Comparison of ENCODE assay signal across 10 cellular contexts in genomic region chr16:19135896-19136438, GRCh38. TPM values are rescaled to one million over a fixed set of nuclear protein-coding genes. Genes with fewer than 3 reads are reported as not detected.
DNase-seq lines count a peak whose midpoint lies in the region; ATAC-seq, FAIRE-seq and TF ChIP-seq lines count a peak whose summit lies in the region.
"Had no signal": no experiment of that assay in that cellular context is flagged by ENCODE, and none has a peak within 500 bp of the region (broad histone marks: within the 10 kb centered on the region; RNA-seq: fewer than 3 reads in every experiment).

No MANE protein-coding gene starts in this region.

- peak overlapping the region; percentile 81 for H3K4me2 ChIP-seq in HCT116 (ENCODE audit: low read length)

- no peaks in the 10 kb centered on the region for H3K9me2 ChIP-seq in HCT116 (ENCODE audit: insufficient read depth)

- no peak for TF ChIP-seq EP300 in sigmoid colon (IDR thresholded peaks at IDR 0.05)

- BruUV-seq in HCT116 (replicated peaks; lab: Mats Ljungman, UMichigan) = no TSS peak

- RAD21 ChIA-PET in HCT116 (lab: Charles Lee; ENCODE audit: low non-redundant PET in 1 of 2, low total read pairs in 2 of 2, uncharacterized antibody in 2 of 2, unreplicated experiment in 2 of 2) = no interaction called here

- peak overlapping the region; percentile 2 to 35; a peak in 3 of 4 replicates for H3K4me3 ChIP-seq in HCT116 (replicated peaks in 1 of 2; ENCODE audit: low read depth in 1 of 2, low read length in 2 of 2)
- no peak overlapping the region for H3K4me3 ChIP-seq in sigmoid colon
- no peak overlapping the region for H3K4me3 ChIP-seq in spleen

- no peaks in the 10 kb centered on the region for H3K27me3 ChIP-seq in HCT116 (ENCODE audit: insufficient read depth, low read length)
- H3K27me3 ChIP-seq in sigmoid colon = no peaks in the 10 kb centered on the region
- H3K27me3 ChIP-seq in spleen (replicated peaks in 1 of 7) = no peaks in the 10 kb centered on the region

- H3K4me1 ChIP-seq in HCT116 (ENCODE audit: control insufficient read depth in 1 of 2, insufficient read depth in 2 of 2, low read length in 2 of 2) = peaks cover 58 to 68% of the 10 kb centered on the region in 2 experiments
- H3K4me1 ChIP-seq in sigmoid colon = peaks cover 0 to 58% (median 47%) of the 10 kb centered on the region in 4 donors
- H3K4me1 ChIP-seq in spleen = peaks cover 2 to 59% (median 17%) of the 10 kb centered on the region in 6 donors

- no peaks in the 10 kb centered on the region for H3K79me2 ChIP-seq in HCT116 (ENCODE audit: insufficient read depth, low read length)

- no peak overlapping the region for H2AFZ ChIP-seq in HCT116 (ENCODE audit: low read depth, low read length, poor library complexity, severe bottlenecking)

- H3K36me3 ChIP-seq in HCT116 (ENCODE audit: control insufficient read depth in 1 of 2, insufficient read depth in 2 of 2, low read length in 2 of 2) = no peaks in the 10 kb centered on the region
- H3K36me3 ChIP-seq in sigmoid colon = no peaks in the 10 kb centered on the region
- no peaks in the 10 kb centered on the region for H3K36me3 ChIP-seq in spleen

- no peak for TF ChIP-seq POLR2A in HCT116 (IDR thresholded peaks at IDR 0.05; ENCODE audit: borderline replicate concordance, extremely low read depth, insufficient read depth, insufficient read length)
- TF ChIP-seq POLR2A in sigmoid colon (IDR thresholded peaks at IDR 0.05) = no peak
- TF ChIP-seq POLR2A in spleen (IDR thresholded peaks at IDR 0.05) = no peak

- no peaks in the 10 kb centered on the region for H4K20me1 ChIP-seq in HCT116 (ENCODE audit: insufficient read depth)

- H3K9ac ChIP-seq in HCT116 (ENCODE audit: low read length) = peak overlapping the region; percentile 25

- intact Hi-C loops in HCT116 (cut with micrococcal nuclease) = no loop called here
- intact Hi-C loops in sigmoid colon (cut with DNase I) = no loop called here
- intact Hi-C loops in spleen (cut with DNase I; ENCODE audit: low total_unique reads) = no loop called here

- FAIRE-seq in GM19239 (lab: Jason Lieb, UNC) = no peak

- POLR2A ChIA-PET in HCT116 (lab: Charles Lee) = interaction anchor here (1.1 to 1.2 kb wide), 2 partner anchors 23 to 28 kb away, joined by 3 to 4 read pairs; partner anchors contain the start of gene ITPRIPL2

- TF ChIP-seq CTCF in HCT116 (IDR thresholded peaks at IDR 0.05 in 2 of 3, conservative IDR thresholded peaks at IDR 0.05 in 1 of 3; ENCODE audit: borderline replicate concordance in 1 of 3, insufficient read depth in 1 of 3, low read depth in 2 of 3, low read length in 2 of 3) = no peak
- no peak for TF ChIP-seq CTCF in sigmoid colon (IDR thresholded peaks at IDR 0.05)
- no peak for TF ChIP-seq CTCF in spleen (IDR thresholded peaks at IDR 0.05 in 8 of 11, conservative IDR thresholded peaks at IDR 0.05 in 3 of 11)

- CTCF ChIA-PET in HCT116 (lab: Charles Lee) = interaction anchor here (1.3 to 1.4 kb wide), 3 partner anchors 21 to 43 kb away, joined by 3 to 5 read pairs (median 5); no protein-coding TSS in a partner anchor

- DNase-seq in HCT116 (ENCODE audit: low read depth, low spot score) (no peak), NCI-H748 (lab: John Stamatoyannopoulos, UW; ENCODE audit: unreplicated experiment) (peak; percentile 64), sigmoid colon (peak; percentile 70), spleen (no peak), GM19239 (ENCODE audit: insufficient read length, low spot score) (no peak), GM19240 (ENCODE audit: insufficient read length, low spot score) (no peak)
- DNase-seq: activated CD8-positive, alpha-beta memory T cell treated with anti-CD3 and anti-CD28 coated beads, Interleukin-2, amount 50 U/mL, for 48 hours; T-helper 17 cell had no signal

- no peak for TF ChIP-seq RAD21 in HCT116 (IDR thresholded peaks at IDR 0.05; ENCODE audit: low read depth)

- ATAC-seq in HCT116 = peak; percentile 71
- peak; percentile 67 for ATAC-seq in esophagus mucosa
- no peak for ATAC-seq in HG03521 (IDR thresholded peaks at IDR 0.05; ENCODE audit: unreplicated experiment)
- ATAC-seq: T-helper 17 cell had no signal

- WGBS in sigmoid colon, 2 donors = 12 to 46% methylated on average over 7 of the region's 7 CpGs
- 54 to 67% (median 59%) methylated on average over 6 to 7 of the region's 7 CpGs for WGBS in spleen, 5 donors

- H3K9me3 ChIP-seq in HCT116 (ENCODE audit: control insufficient read depth in 1 of 2, insufficient read depth in 1 of 2, low read depth in 1 of 2, low read length in 2 of 2) = no peaks in the 10 kb centered on the region
- H3K9me3 ChIP-seq in sigmoid colon = no peaks in the 10 kb centered on the region
- H3K9me3 ChIP-seq in spleen = no peaks in the 10 kb centered on the region

- H3K27ac ChIP-seq in HCT116 (ENCODE audit: low read depth, low read length) = peak overlapping the region; percentile 58
- H3K27ac ChIP-seq in sigmoid colon = peak overlapping the region in 1 of 4 donors; percentile 50
- no peak overlapping the region for H3K27ac ChIP-seq in spleen

TF ChIP-seq in HCT116, 20 proteins besides CTCF, POLR2A, EP300 and RAD21:
- TF ChIP-seq TCF7L2 (IDR thresholded peaks at IDR 0.05; ENCODE audit: borderline replicate concordance, extremely low read depth, insufficient read depth, insufficient read length) = no peak
- no peak for TF ChIP-seq ZFX (IDR thresholded peaks at IDR 0.05)
- peak; percentile 22; the same call in 1 of the 2 replicates for TF ChIP-seq CBX3 (IDR thresholded peaks at IDR 0.05; ENCODE audit: low read depth)
- TF ChIP-seq JUND (IDR thresholded peaks at IDR 0.05) = peak; percentile 69
- TF ChIP-seq FOSL1 (IDR thresholded peaks at IDR 0.05; ENCODE audit: low read depth) = peak; percentile 61; the same call in 1 of the 2 replicates
- TF ChIP-seq SP1 (IDR thresholded peaks at IDR 0.05; ENCODE audit: low read depth) = peak; percentile 72
- TF ChIP-seq POLR2AphosphoS5 (IDR thresholded peaks at IDR 0.05; ENCODE audit: low read depth, low read length) = peak; percentile 56; the same call in 1 of the 2 replicates
- peak; percentile 44 for TF ChIP-seq MAX (IDR thresholded peaks at IDR 0.05)
TF ChIP-seq in HCT116: peak in this region for 6.

RNA-seq across cellular contexts. Expression of gene ITPRIPL2, which starts 22.2 kb away (rescaled TPM):
- total RNA-seq in HCT116 (2021; ENCODE audit: unreplicated experiment) (67.9 TPM), esophagus mucosa (29.2 TPM), sigmoid colon (10 to 100 TPM; 28.1 to 61.6 (median 44.2) TPM), spleen (10 to 100 TPM; 19.1 to 41.5 (median 32.7) TPM)
- polyA plus RNA-seq in HCT116 (2012) = 22.8 and 25.2 TPM in 2 replicates
- polyA plus RNA-seq in sigmoid colon (1 to 10 TPM; 5.5 to 9.9 (median 8.4) TPM), spleen (1 to 10 TPM; 2.2 to 3.7 (median 2.5) TPM)

RNA-seq across cellular contexts. Expression of gene SYT17, which starts 32.1 kb away (rescaled TPM):
- total RNA-seq in HCT116 (2021; ENCODE audit: unreplicated experiment) (10.3 TPM), esophagus mucosa (2.0 TPM), sigmoid colon (1 to 10 TPM in 3 of 4 donors, under 1 TPM in 1; 0.68 to 2.5 (median 1.8) TPM), spleen (1 to 10 TPM; 1.2 to 3.7 (median 1.6) TPM)
- 10.5 and 12.9 TPM in 2 replicates for polyA plus RNA-seq in HCT116 (2012)
- polyA plus RNA-seq in sigmoid colon (1 to 10 TPM; 2.2 to 7.6 (median 4.2) TPM), spleen (1 to 10 TPM; 1.5 to 3.2 (median 2.9) TPM)

Comparison
In these comparisons a context has a peak if more than half of its experiments do, and no peak if none do; other contexts are left out.
1. DNase-seq: peak in NCI-H748 (single experiment) and sigmoid colon (single experiment); none in HCT116 (single experiment), spleen (single experiment), GM19239 (single experiment) and GM19240 (single experiment).
2. H3K4me3 ChIP-seq: peak in HCT116 (2 of 2); none in sigmoid colon (0 of 4) and spleen (0 of 8).